12 cellular contexts compared by ENCODE assay signal in the genomic region with DNA sequence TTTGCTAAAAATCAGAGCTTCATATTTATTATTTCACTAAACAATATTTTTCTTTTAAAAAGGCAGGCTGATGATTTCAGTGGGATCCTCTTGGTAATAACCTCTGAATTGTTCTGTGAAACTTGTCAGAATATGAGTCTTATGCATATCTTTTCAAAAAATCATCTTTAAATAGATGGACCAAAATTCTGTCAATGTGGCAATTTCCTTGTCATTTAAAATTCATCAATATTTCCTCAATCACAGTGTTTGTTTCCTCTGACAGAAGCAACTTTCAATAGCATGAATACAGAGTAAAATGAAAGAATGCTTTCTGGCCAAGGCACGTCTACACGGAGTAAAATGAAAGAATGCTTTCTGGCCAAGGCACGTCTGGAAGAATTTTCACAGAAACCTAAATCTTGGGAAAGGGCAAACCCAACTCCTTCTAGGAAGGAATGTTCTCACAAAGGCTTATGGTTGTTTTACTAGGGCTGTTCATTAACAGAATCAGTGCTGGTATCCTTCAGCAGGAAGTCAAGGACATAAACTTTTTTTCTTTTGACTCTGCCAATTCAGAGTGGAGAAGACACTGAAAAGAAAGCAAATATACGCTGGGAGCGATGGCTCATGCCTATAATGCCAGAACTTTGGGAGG.
DNase-seq lines count a peak whose midpoint lies in the region; ATAC-seq and TF ChIP-seq lines count a peak whose summit lies in the region.
"Had no signal": no experiment of that assay in that cellular context is flagged by ENCODE, and none has a peak within 500 bp of the region (broad histone marks: within the 10 kb centered on the region; RNA-seq: fewer than 3 reads in every experiment).

No MANE protein-coding gene starts in this region.

- peak overlapping the region; percentile 36 for H3K4me3 Mint-ChIP-seq in Calu3 (ENCODE audit: low read depth, unreplicated experiment)
- no peak overlapping the region for H3K4me3 Mint-ChIP-seq in progenitor cell of endocrine pancreas (ENCODE audit: low read depth)
- H3K4me3 Mint-ChIP-seq in endothelial cell (ENCODE audit: unreplicated experiment), result no peak overlapping the region
- H3K4me3 Mint-ChIP-seq in activated CD8-positive, alpha-beta T cell treated with anti-CD3 and anti-CD28 coated beads, Interleukin-2, amount 10 ng/mL, durations not matched to agents 7 days and 5 days, result no peak overlapping the region
- H3K4me3 Mint-ChIP-seq: H9 had no signal

- H3K4me1 ChIP-seq in ascending aorta, result no peaks in the 10 kb centered on the region

- intact Hi-C loops in Calu3 (cut with micrococcal nuclease; ENCODE audit: unreplicated experiment) (no loop called here), ascending aorta (cut with DNase I) (loop anchor here (10.0 kb wide), 1 partner anchor 105 kb away; no protein-coding TSS in a partner anchor)

- H3K9me3 ChIP-seq in ascending aorta, result no peaks in the 10 kb centered on the region

- H3K4me3 ChIP-seq in ascending aorta, result peak overlapping the region; percentile 20 to 32

- no peaks in the 10 kb centered on the region for H3K4me1 Mint-ChIP-seq in Calu3 (ENCODE audit: low read depth, unreplicated experiment)
- H3K4me1 Mint-ChIP-seq in progenitor cell of endocrine pancreas (ENCODE audit: low read depth), result peaks cover 4% of the 10 kb centered on the region
- no peaks in the 10 kb centered on the region for H3K4me1 Mint-ChIP-seq in endothelial cell (ENCODE audit: unreplicated experiment)
- H3K4me1 Mint-ChIP-seq in activated CD8-positive, alpha-beta T cell treated with anti-CD3 and anti-CD28 coated beads, Interleukin-2, amount 10 ng/mL, durations not matched to agents 7 days and 5 days (ENCODE audit: low read depth), result no peaks in the 10 kb centered on the region

- BruUV-seq in Calu3 (replicated peaks; lab: Mats Ljungman, UMichigan), result no TSS peak

- peak overlapping the region; percentile 61 to 62 for H3K27ac ChIP-seq in ascending aorta
- H3K27ac ChIP-seq: C4-2B had no signal

- no peaks in the 10 kb centered on the region for H3K27me3 ChIP-seq in ascending aorta

- H3K36me3 ChIP-seq in ascending aorta, result no peaks in the 10 kb centered on the region

- H3K27ac Mint-ChIP-seq in Calu3 (ENCODE audit: unreplicated experiment) (no peak overlapping the region), progenitor cell of endocrine pancreas (peak overlapping the region; percentile 54), endothelial cell (ENCODE audit: unreplicated experiment) (no peak overlapping the region)
- no peak overlapping the region for H3K27ac Mint-ChIP-seq in activated CD8-positive, alpha-beta T cell treated with anti-CD3 and anti-CD28 coated beads, Interleukin-2, amount 10 ng/mL, durations not matched to agents 7 days and 5 days
- H3K27ac Mint-ChIP-seq: H9 had no signal

- CTCF ChIA-PET in Calu3 (lab: Charles Lee), result no interaction called here
- CTCF ChIA-PET in activated CD8-positive, alpha-beta T cell treated with anti-CD3 and anti-CD28 coated beads, Interleukin-2, amount 10 ng/mL, durations not matched to agents 7 days and 5 days (lab: Charles Lee), result no interaction called here

- no peaks in the 10 kb centered on the region for H3K36me3 Mint-ChIP-seq in Calu3 (ENCODE audit: insufficient read depth, unreplicated experiment)
- peaks cover 3% of the 10 kb centered on the region for H3K36me3 Mint-ChIP-seq in progenitor cell of endocrine pancreas (ENCODE audit: insufficient read depth)
- peaks cover 4% of the 10 kb centered on the region for H3K36me3 Mint-ChIP-seq in endothelial cell (ENCODE audit: low read depth, unreplicated experiment)
- H3K36me3 Mint-ChIP-seq in activated CD8-positive, alpha-beta T cell treated with anti-CD3 and anti-CD28 coated beads, Interleukin-2, amount 10 ng/mL, durations not matched to agents 7 days and 5 days (ENCODE audit: low read depth), result peaks cover 6% of the 10 kb centered on the region

- TF ChIP-seq CTCF in Calu3 (IDR thresholded peaks at IDR 0.05; ENCODE audit: unreplicated experiment), result no peak
- no peak for TF ChIP-seq CTCF in ascending aorta (IDR thresholded peaks at IDR 0.05)
- no peak for TF ChIP-seq CTCF in progenitor cell of endocrine pancreas (IDR thresholded peaks at IDR 0.05; ENCODE audit: unreplicated experiment)
- no peak for TF ChIP-seq CTCF in endothelial cell (IDR thresholded peaks at IDR 0.05; ENCODE audit: unreplicated experiment)

- H3K27me3 Mint-ChIP-seq in Calu3 (ENCODE audit: unreplicated experiment) (no peaks in the 10 kb centered on the region), progenitor cell of endocrine pancreas (no peaks in the 10 kb centered on the region), endothelial cell (ENCODE audit: unreplicated experiment) (peaks cover 2% of the 10 kb centered on the region)
- no peaks in the 10 kb centered on the region for H3K27me3 Mint-ChIP-seq in activated CD8-positive, alpha-beta T cell treated with anti-CD3 and anti-CD28 coated beads, Interleukin-2, amount 10 ng/mL, durations not matched to agents 7 days and 5 days (ENCODE audit: low read depth)

- POLR2A ChIA-PET in activated CD8-positive, alpha-beta T cell treated with anti-CD3 and anti-CD28 coated beads, Interleukin-2, amount 10 ng/mL, durations not matched to agents 7 days and 5 days (lab: Charles Lee), result no interaction called here

- DNase-seq in Calu3, result no peak
- DNase-seq in ascending aorta (ENCODE audit: low spot score in 2 of 2), result no peak
- peak; percentile 49 for DNase-seq in foreskin melanocyte
- DNase-seq in progenitor cell of endocrine pancreas (ENCODE audit: low spot score, unreplicated experiment), result no peak
- DNase-seq in NOMO-1 treated with DMSO at 0.1 percent for 48 hours (lab: John Stamatoyannopoulos, UW; ENCODE audit: unreplicated experiment), result no peak
- DNase-seq in endothelial cell (ENCODE audit: low spot score), result no peak
- DNase-seq in activated CD8-positive, alpha-beta T cell treated with anti-CD3 and anti-CD28 coated beads, Interleukin-2, amount 10 ng/mL, durations not matched to agents 7 days and 5 days, result no peak
- DNase-seq: activated CD4-positive, alpha-beta T cell treated with anti-CD3 and anti-CD28 coated beads for 4 hours; H9; stimulated activated naive CD4-positive, alpha-beta T cell treated with Interleukin-2 at 50 U/mL for 16 hours had no signal

- H3K9me3 Mint-ChIP-seq in Calu3 (ENCODE audit: low read depth, unreplicated experiment), result no peaks in the 10 kb centered on the region
- H3K9me3 Mint-ChIP-seq in progenitor cell of endocrine pancreas (ENCODE audit: low read depth), result peaks cover 3% of the 10 kb centered on the region
- no peaks in the 10 kb centered on the region for H3K9me3 Mint-ChIP-seq in endothelial cell (ENCODE audit: unreplicated experiment)
- no peaks in the 10 kb centered on the region for H3K9me3 Mint-ChIP-seq in activated CD8-positive, alpha-beta T cell treated with anti-CD3 and anti-CD28 coated beads, Interleukin-2, amount 10 ng/mL, durations not matched to agents 7 days and 5 days (ENCODE audit: insufficient read depth)

- no peak for ATAC-seq in HG02759 (IDR thresholded peaks at IDR 0.05; ENCODE audit: unreplicated experiment)
- ATAC-seq in activated CD8-positive, alpha-beta T cell treated with anti-CD3 and anti-CD28 coated beads, Interleukin-2, amount 10 ng/mL, durations not matched to agents 7 days and 5 days, result no peak
